Comparison of ENCODE assay signal across 27 cellular contexts in genomic region chr15:29343229-29343628, GRCh38.
"Had no signal": no experiment of that assay in that cellular context is flagged by ENCODE, and none has a peak within 500 bp of the region (broad histone marks: within the 10 kb centered on the region; RNA-seq: fewer than 3 reads in every experiment).

No MANE protein-coding gene starts in this region.

- H3K4me3 Mint-ChIP-seq: mesothelial cell of epicardium; naive thymus-derived CD4-positive, alpha-beta T cell; natural killer cell treated with Interleukin-12 subunit alpha and Interleukin-12 subunit beta and Interleukin-15 and Interleukin-18, amount 100 ng/mL, for 72 hours; stimulated activated naive B cell treated with anti-CD40 and anti-IgM and Interleukin-4, amounts not matched to agents 10 μg/mL and 1 μg/mL and 100 μg/mL, for 72 hours had no signal

- H3K4me1 ChIP-seq: left ventricle myocardium inferior, pancreas, prostate gland, testis had no signal

- H3K27ac ChIP-seq: left ventricle myocardium inferior, pancreas, prostate gland, skin epidermis, stomach, testis, transverse colon, upper lobe of left lung, vagina had no signal

- H3K4me3 ChIP-seq: left ventricle myocardium inferior, lung, pancreas, prostate gland, skin epidermis, stomach, testis, thyroid gland, transverse colon, upper lobe of left lung, vagina had no signal

- H3K27ac Mint-ChIP-seq: mesothelial cell of epicardium; naive thymus-derived CD4-positive, alpha-beta T cell; natural killer cell treated with Interleukin-12 subunit alpha and Interleukin-12 subunit beta and Interleukin-15 and Interleukin-18, amount 100 ng/mL, for 72 hours; stimulated activated naive B cell treated with anti-CD40 and anti-IgM and Interleukin-4, amounts not matched to agents 10 μg/mL and 1 μg/mL and 100 μg/mL, for 72 hours had no signal

- H3K9me3 ChIP-seq: left ventricle myocardium inferior, pancreas, prostate gland, stomach, testis, thyroid gland, transverse colon, upper lobe of left lung, vagina had no signal

- ATAC-seq: naive thymus-derived CD4-positive, alpha-beta T cell; natural killer cell treated with Interleukin-12 subunit alpha and Interleukin-12 subunit beta and Interleukin-15 and Interleukin-18, amount 100 ng/mL, for 72 hours; pancreas; right cardiac atrium; sciatic nerve; stimulated activated naive B cell treated with anti-CD40 and anti-IgM and Interleukin-4, amounts not matched to agents 10 μg/mL and 1 μg/mL and 100 μg/mL, for 72 hours; stimulated activated naive CD8-positive, alpha-beta T cell treated with anti-CD3 and anti-CD28 coated beads, Interleukin-15, Interleukin-2, amounts not matched to agents 100 U/mL and 50 U/mL, for 24 hours had no signal

- H3K4me1 Mint-ChIP-seq: naive thymus-derived CD4-positive, alpha-beta T cell; stimulated activated naive B cell treated with anti-CD40 and anti-IgM and Interleukin-4, amounts not matched to agents 10 μg/mL and 1 μg/mL and 100 μg/mL, for 72 hours had no signal

- DNase-seq: islet precursor cell; left ventricle myocardium inferior; mesendoderm; naive thymus-derived CD4-positive, alpha-beta T cell; nucleus accumbens; pancreas; posterior cingulate gyrus; retina; right cardiac atrium; stimulated activated CD4-positive, alpha-beta T cell treated with anti-CD3 and anti-CD28 coated beads, Interleukin-12 subunit alpha, Interleukin-12 subunit beta, amount 100 ng/mL, for 4 hours; stimulated activated CD4-positive, alpha-beta T cell treated with anti-CD3 and anti-CD28 coated beads, Interleukin-15, amount 100 ng/mL, for 24 hours; stimulated activated CD4-positive, alpha-beta T cell treated with anti-CD3 and anti-CD28 coated beads, Interleukin-2, amount 100 ng/mL, for 24 hours; stimulated activated CD4-positive, alpha-beta T cell treated with anti-CD3 and anti-CD28 coated beads, Interleukin-4, amount 100 ng/mL, for 1 hour; stimulated activated naive B cell treated with anti-CD40 and anti-IgM and Interleukin-4, amounts not matched to agents 10 μg/mL and 1 μg/mL and 100 μg/mL, for 72 hours; stimulated activated naive CD8-positive, alpha-beta T cell treated with anti-CD3 and anti-CD28 coated beads, Interleukin-15, Interleukin-2, amounts not matched to agents 100 U/mL and 50 U/mL, for 24 hours; stomach; testis; thyroid gland; transverse colon; upper lobe of left lung had no signal

- H3K36me3 ChIP-seq: left ventricle myocardium inferior, pancreas, prostate gland, stomach, thyroid gland, transverse colon, upper lobe of left lung, vagina had no signal

- H3K9me3 Mint-ChIP-seq: mesothelial cell of epicardium; naive thymus-derived CD4-positive, alpha-beta T cell; natural killer cell treated with Interleukin-12 subunit alpha and Interleukin-12 subunit beta and Interleukin-15 and Interleukin-18, amount 100 ng/mL, for 72 hours; stimulated activated naive B cell treated with anti-CD40 and anti-IgM and Interleukin-4, amounts not matched to agents 10 μg/mL and 1 μg/mL and 100 μg/mL, for 72 hours had no signal

- FAIRE-seq: pancreas had no signal

- H3K36me3 Mint-ChIP-seq: mesothelial cell of epicardium; naive thymus-derived CD4-positive, alpha-beta T cell; natural killer cell treated with Interleukin-12 subunit alpha and Interleukin-12 subunit beta and Interleukin-15 and Interleukin-18, amount 100 ng/mL, for 72 hours; stimulated activated naive B cell treated with anti-CD40 and anti-IgM and Interleukin-4, amounts not matched to agents 10 μg/mL and 1 μg/mL and 100 μg/mL, for 72 hours had no signal

- H3K27me3 ChIP-seq: pancreas, stomach, testis, thyroid gland, transverse colon, upper lobe of left lung, vagina had no signal
